8 cellular contexts compared by ENCODE assay signal in the genomic region with DNA sequence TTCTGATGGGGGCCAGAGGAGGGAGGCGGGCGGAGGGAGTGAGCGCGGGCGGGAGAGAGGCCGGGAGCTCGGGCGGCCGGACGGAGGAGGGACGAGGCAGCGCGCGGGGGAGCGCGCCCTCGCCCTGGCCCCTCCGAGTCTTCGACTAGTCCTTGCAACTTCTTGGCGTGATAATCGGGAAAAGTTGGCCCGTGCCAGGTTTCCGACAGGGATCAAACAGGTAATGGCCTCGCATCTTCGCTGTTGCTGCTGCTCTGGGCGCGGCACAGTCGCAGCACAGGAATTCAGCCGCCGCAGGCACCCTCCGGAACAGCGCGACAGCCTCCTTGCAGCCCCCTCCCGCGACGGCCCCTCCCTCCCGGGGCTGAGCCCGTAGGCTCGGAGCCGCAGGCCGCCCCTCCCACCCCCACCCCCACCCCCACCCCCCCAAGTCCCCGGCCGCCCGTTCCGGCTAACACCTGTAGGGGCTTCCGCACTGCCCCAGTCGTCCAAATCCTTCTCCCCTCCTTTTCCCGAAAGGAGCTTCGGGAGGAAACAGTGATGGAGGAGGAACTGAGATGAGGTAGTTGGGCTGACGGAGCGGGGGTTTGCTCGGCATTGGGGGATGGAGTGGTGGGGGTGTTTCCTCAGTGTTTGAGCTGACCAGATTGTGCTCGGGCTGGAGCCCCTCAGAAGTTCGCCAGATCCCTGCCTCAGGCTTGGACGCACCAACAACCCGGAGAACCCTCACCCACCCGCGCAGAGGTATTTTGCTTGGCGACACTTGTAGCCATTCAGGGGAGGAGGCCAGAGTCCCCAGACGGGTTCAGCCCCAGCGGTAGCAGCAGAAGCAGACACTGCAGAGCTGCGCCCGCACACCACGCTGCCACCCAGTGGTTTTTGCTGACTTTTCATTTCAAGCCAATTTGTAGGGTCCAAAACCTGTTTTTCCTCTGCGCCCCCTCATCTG. TPM values are rescaled to one million over a fixed set of nuclear protein-coding genes. Genes with fewer than 3 reads are reported as not detected.
DNase-seq lines count a peak whose midpoint lies in the region; ATAC-seq and TF ChIP-seq lines count a peak whose summit lies in the region.

A gene (minus strand): TSS at position 319 of the 949 bp plus-strand sequence. CDS start 714 bp downstream, outside the sequence.

- no peak for ATAC-seq in activated naive CD8-positive, alpha-beta T cell treated with anti-CD3 and anti-CD28 coated beads, Interleukin-2, amount 10 ng/mL, durations not matched to agents 7 days and 5 days (ENCODE audit: low read depth)

- POLR2A ChIA-PET in activated naive CD8-positive, alpha-beta T cell treated with anti-CD3 and anti-CD28 coated beads, Interleukin-2, amount 10 ng/mL, durations not matched to agents 7 days and 5 days (lab: Charles Lee) = no interaction called here
- POLR2A ChIA-PET in activated CD4-positive, alpha-beta memory T cell treated with anti-CD3 and anti-CD28 coated beads, Interleukin-2, amount 10 ng/mL, durations not matched to agents 7 days and 5 days (lab: Charles Lee) = no interaction called here

- no peak within 1 kb of the TSS for H3K9ac ChIP-seq in liver (ENCODE audit: low read depth in 1 of 2, low read length in 2 of 2)

- CTCF ChIA-PET in activated CD4-positive, alpha-beta memory T cell treated with anti-CD3 and anti-CD28 coated beads, Interleukin-2, amount 10 ng/mL, durations not matched to agents 7 days and 5 days (lab: Charles Lee) = no interaction called here

- DNase-seq in activated naive CD8-positive, alpha-beta T cell treated with anti-CD3 and anti-CD28 coated beads, Interleukin-2, amount 10 ng/mL, durations not matched to agents 7 days and 5 days = peak; percentile 19
- DNase-seq in activated naive CD8-positive, alpha-beta T cell treated with anti-CD3 and anti-CD28 coated beads for 36 hours = no peak
- peak in 1 of 2 donors; percentile 26 for DNase-seq in breast epithelium (ENCODE audit: low spot score in 2 of 2)
- no peak for DNase-seq in tibial nerve (ENCODE audit: low spot score in 2 of 2)
- no peak for DNase-seq in GM19238 (ENCODE audit: insufficient read length, low spot score)
- DNase-seq in activated CD4-positive, alpha-beta memory T cell treated with anti-CD3 and anti-CD28 coated beads, Interleukin-2, amount 10 ng/mL, durations not matched to agents 7 days and 5 days = no peak
- DNase-seq in activated CD4-positive, alpha-beta T cell treated with anti-CD3 and anti-CD28 coated beads, Interleukin-2, amount 50 U/mL, for 4 hours = no peak

- no peaks in the 10 kb centered on the region for H3K36me3 Mint-ChIP-seq in activated naive CD8-positive, alpha-beta T cell treated with anti-CD3 and anti-CD28 coated beads, Interleukin-2, amount 10 ng/mL, durations not matched to agents 7 days and 5 days
- no peaks in the 10 kb centered on the region for H3K36me3 Mint-ChIP-seq in activated naive CD8-positive, alpha-beta T cell treated with anti-CD3 and anti-CD28 coated beads for 36 hours
- no peaks in the 10 kb centered on the region for H3K36me3 Mint-ChIP-seq in activated CD4-positive, alpha-beta memory T cell treated with anti-CD3 and anti-CD28 coated beads, Interleukin-2, amount 10 ng/mL, durations not matched to agents 7 days and 5 days (ENCODE audit: low read depth)

- H3K4me3 ChIP-seq in breast epithelium (peak within 1 kb of the TSS; percentile 40 to 72 (median 55)), liver (ENCODE audit: low read depth in 1 of 3, low read length in 3 of 3) (peak within 1 kb of the TSS in 2 of 3 donors; percentile 23 to 29), tibial nerve (peak within 1 kb of the TSS; percentile 22 to 59 (median 42))

- no peaks in the 10 kb centered on the region for H3K9me3 Mint-ChIP-seq in activated naive CD8-positive, alpha-beta T cell treated with anti-CD3 and anti-CD28 coated beads, Interleukin-2, amount 10 ng/mL, durations not matched to agents 7 days and 5 days
- no peaks in the 10 kb centered on the region for H3K9me3 Mint-ChIP-seq in activated naive CD8-positive, alpha-beta T cell treated with anti-CD3 and anti-CD28 coated beads for 36 hours
- H3K9me3 Mint-ChIP-seq in activated CD4-positive, alpha-beta memory T cell treated with anti-CD3 and anti-CD28 coated beads, Interleukin-2, amount 10 ng/mL, durations not matched to agents 7 days and 5 days = no peaks in the 10 kb centered on the region

- H3K27me3 ChIP-seq in breast epithelium = peaks cover 0 to 53% of the 10 kb centered on the region in 2 donors
- H3K27me3 ChIP-seq in liver (ENCODE audit: control insufficient read depth in 4 of 4, insufficient read depth in 4 of 4, low read length in 3 of 4) = peaks cover 0 to 8% (median 3%) of the 10 kb centered on the region in 4 donors
- peaks cover 0 to 27% of the 10 kb centered on the region in 2 donors for H3K27me3 ChIP-seq in tibial nerve

- H3K4me1 ChIP-seq in breast epithelium (no peaks in the 10 kb centered on the region), liver (ENCODE audit: control insufficient read depth in 4 of 4, insufficient read depth in 4 of 4, low read length in 3 of 4) (peaks cover 3 to 12% (median 5%) of the 10 kb centered on the region in 4 donors), tibial nerve (no peaks in the 10 kb centered on the region)

- TF ChIP-seq POLR2A in breast epithelium (IDR thresholded peaks at IDR 0.05) (no peak), tibial nerve (IDR thresholded peaks at IDR 0.05) (no peak)

- no peak for TF ChIP-seq EP300 in tibial nerve (IDR thresholded peaks at IDR 0.05)

- no peak within 1 kb of the TSS for H3K27ac Mint-ChIP-seq in activated naive CD8-positive, alpha-beta T cell treated with anti-CD3 and anti-CD28 coated beads, Interleukin-2, amount 10 ng/mL, durations not matched to agents 7 days and 5 days
- no peak within 1 kb of the TSS for H3K27ac Mint-ChIP-seq in activated naive CD8-positive, alpha-beta T cell treated with anti-CD3 and anti-CD28 coated beads for 36 hours
- no peak within 1 kb of the TSS for H3K27ac Mint-ChIP-seq in activated CD4-positive, alpha-beta memory T cell treated with anti-CD3 and anti-CD28 coated beads, Interleukin-2, amount 10 ng/mL, durations not matched to agents 7 days and 5 days

- H3K27ac ChIP-seq in breast epithelium = peak within 1 kb of the TSS; percentile 17 to 68
- H3K27ac ChIP-seq in liver (ENCODE audit: low read depth in 1 of 2, low read length in 2 of 2) = no peak within 1 kb of the TSS
- H3K27ac ChIP-seq in tibial nerve = no peak within 1 kb of the TSS

- H3K9me3 ChIP-seq in breast epithelium (no peaks in the 10 kb centered on the region), liver (ENCODE audit: control insufficient read depth in 4 of 4, low read length in 3 of 4) (no peaks in the 10 kb centered on the region), tibial nerve (no peaks in the 10 kb centered on the region)

- H3K4me3 Mint-ChIP-seq in activated naive CD8-positive, alpha-beta T cell treated with anti-CD3 and anti-CD28 coated beads, Interleukin-2, amount 10 ng/mL, durations not matched to agents 7 days and 5 days = no peak within 1 kb of the TSS
- H3K4me3 Mint-ChIP-seq in activated naive CD8-positive, alpha-beta T cell treated with anti-CD3 and anti-CD28 coated beads for 36 hours = no peak within 1 kb of the TSS
- H3K4me3 Mint-ChIP-seq in activated CD4-positive, alpha-beta memory T cell treated with anti-CD3 and anti-CD28 coated beads, Interleukin-2, amount 10 ng/mL, durations not matched to agents 7 days and 5 days = no peak within 1 kb of the TSS

- intact Hi-C loops in breast epithelium (cut with DNase I; ENCODE audit: low total_unique reads) = no loop called here

- H3K36me3 ChIP-seq in breast epithelium (no peaks in the 10 kb centered on the region), liver (ENCODE audit: control insufficient read depth in 4 of 4, insufficient read depth in 3 of 4, low read depth in 1 of 4, low read length in 3 of 4) (no peaks in the 10 kb centered on the region), tibial nerve (no peaks in the 10 kb centered on the region)

- H3K4me1 Mint-ChIP-seq in activated naive CD8-positive, alpha-beta T cell treated with anti-CD3 and anti-CD28 coated beads, Interleukin-2, amount 10 ng/mL, durations not matched to agents 7 days and 5 days = no peaks in the 10 kb centered on the region
- H3K4me1 Mint-ChIP-seq in activated naive CD8-positive, alpha-beta T cell treated with anti-CD3 and anti-CD28 coated beads for 36 hours = no peaks in the 10 kb centered on the region
- H3K4me1 Mint-ChIP-seq in activated CD4-positive, alpha-beta memory T cell treated with anti-CD3 and anti-CD28 coated beads, Interleukin-2, amount 10 ng/mL, durations not matched to agents 7 days and 5 days = no peaks in the 10 kb centered on the region

- peak; percentile 39 to 58 for TF ChIP-seq RAD21 in liver (IDR thresholded peaks at IDR 0.05)

- 2% methylated on average over 63 of the region's 65 CpGs for WGBS in liver
- WGBS in tibial nerve, 2 donors = 0 to 27% methylated on average over 10 to 51 of the region's 65 CpGs

- peak in 1 of 3 donors; percentile 35 for TF ChIP-seq CTCF in breast epithelium (IDR thresholded peaks at IDR 0.05)
- no peak for TF ChIP-seq CTCF in liver (IDR thresholded peaks at IDR 0.05; ENCODE audit: low read depth, low read length, missing input control)
- TF ChIP-seq CTCF in tibial nerve (IDR thresholded peaks at IDR 0.05) = peak in 2 of 5 experiments; percentile 25 to 28

- H3K27me3 Mint-ChIP-seq in activated naive CD8-positive, alpha-beta T cell treated with anti-CD3 and anti-CD28 coated beads, Interleukin-2, amount 10 ng/mL, durations not matched to agents 7 days and 5 days = peaks cover 33% of the 10 kb centered on the region
- H3K27me3 Mint-ChIP-seq in activated naive CD8-positive, alpha-beta T cell treated with anti-CD3 and anti-CD28 coated beads for 36 hours = peaks cover 41% of the 10 kb centered on the region
- peaks cover 29% of the 10 kb centered on the region for H3K27me3 Mint-ChIP-seq in activated CD4-positive, alpha-beta memory T cell treated with anti-CD3 and anti-CD28 coated beads, Interleukin-2, amount 10 ng/mL, durations not matched to agents 7 days and 5 days

TF ChIP-seq in liver, 16 proteins besides CTCF, POLR2A, EP300 and RAD21 (continues in another document):
- TF ChIP-seq HNF4A (conservative IDR thresholded peaks at IDR 0.05) = no peak
- TF ChIP-seq FOXA1 (IDR thresholded peaks at IDR 0.05) = no peak
- TF ChIP-seq TAF1 (conservative IDR thresholded peaks at IDR 0.05) = no peak

RNA-seq across cellular contexts. Expression of the gene that starts here (rescaled TPM):
- total RNA-seq in activated naive CD8-positive, alpha-beta T cell treated with anti-CD3 and anti-CD28 coated beads, Interleukin-2, amount 10 ng/mL, durations not matched to agents 7 days and 5 days = not detected
- total RNA-seq in activated naive CD8-positive, alpha-beta T cell treated with anti-CD3 and anti-CD28 coated beads for 36 hours = not detected
- total RNA-seq in breast epithelium = 10 to 100 TPM in 2 of 3 donors, 1 to 10 TPM in 1; 7.9 to 18.1 (median 13.1) TPM
- 1 to 10 TPM in 1 of 2 donors, under 1 TPM in 1; 0.84 to 2.2 TPM for total RNA-seq in liver
- under 1 TPM; 0.51 to 0.74 TPM for polyA plus RNA-seq in liver
- 1 to 10 TPM; 5.7 to 7.5 (median 6.2) TPM for total RNA-seq in tibial nerve
- not detected for total RNA-seq in activated CD4-positive, alpha-beta memory T cell treated with anti-CD3 and anti-CD28 coated beads, Interleukin-2, amount 10 ng/mL, durations not matched to agents 7 days and 5 days

Comparison
In these comparisons a context has a peak if more than half of its experiments do, and no peak if none do; other contexts are left out.
1. Peak in DNase-seq in activated naive CD8-positive, alpha-beta T cell treated with anti-CD3 and anti-CD28 coated beads, Interleukin-2, amount 10 ng/mL, durations not matched to agents 7 days and 5 days; RNA of the gene not detected or under 1 TPM.
2. H3K27ac ChIP-seq: peak in breast epithelium (2 of 2); none in liver (0 of 2) and tibial nerve (0 of 4).
3. Peak in every context shown above with its lines, with median percentiles within 50 percentile points of each other: H3K4me3 ChIP-seq.